In genomic region chr2:167726788-167727187, GRCh38 we compare ENCODE assay signal across 11 cellular contexts.
"Had no signal": no experiment of that assay in that cellular context is flagged by ENCODE, and none has a peak within 500 bp of the region (broad histone marks: within the 10 kb centered on the region; RNA-seq: fewer than 3 reads in every experiment).

No MANE protein-coding gene starts in this region.

- H3K4me3 Mint-ChIP-seq: HFFc6, IgD-negative memory B cell had no signal

- H3K4me1 Mint-ChIP-seq: IgD-negative memory B cell had no signal

- H3K36me3 ChIP-seq: HAP-1 had no signal

- H3K27ac Mint-ChIP-seq: HFFc6, IgD-negative memory B cell had no signal

- DNase-seq: GM23248, GOT3, H7, HFFc6, KBM-7 had no signal

- ATAC-seq: HCT116, HepG2 had no signal

- H3K9me3 ChIP-seq: HAP-1 had no signal

- H3K27ac ChIP-seq: GM23248, HL-60, KMS-11 had no signal

- H3K27me3 Mint-ChIP-seq: IgD-negative memory B cell had no signal

- FAIRE-seq: HepG2 had no signal

- H3K4me3 ChIP-seq: GM23248, HAP-1 had no signal

- H3K36me3 Mint-ChIP-seq: IgD-negative memory B cell had no signal
